ENCODE assay signal across 37 cellular contexts in genomic region chr10:133042816-133043215, GRCh38. TPM values are rescaled to one million over a fixed set of nuclear protein-coding genes. Genes with fewer than 3 reads are reported as not detected.
"Had no signal": no experiment of that assay in that cellular context is flagged by ENCODE, and none has a peak within 500 bp of the region (broad histone marks: within the 10 kb centered on the region; RNA-seq: fewer than 3 reads in every experiment).

No MANE protein-coding gene starts in this region.

- H3K27ac ChIP-seq: adrenal gland, ascending aorta, body of pancreas, brain microvascular endothelial cell, breast epithelium, cardiac muscle cell had no signal

- H3K4me3 ChIP-seq: adrenal gland, ascending aorta, body of pancreas, breast epithelium, cardiac muscle cell had no signal

- H3K4me1 ChIP-seq: adrenal gland, ascending aorta, breast epithelium had no signal

- H3K27me3 ChIP-seq: ascending aorta, brain microvascular endothelial cell, cardiac muscle cell had no signal

- H3K36me3 ChIP-seq: adrenal gland, ascending aorta, brain microvascular endothelial cell, breast epithelium, cardiac muscle cell had no signal

- DNase-seq: activated effector memory CD4-positive, alpha-beta T cell treated with anti-CD3 and anti-CD28 coated beads, Interleukin-2, amount 50 U/mL, for 16 hours; activated effector memory CD4-positive, alpha-beta T cell treated with Interleukin-2 at 50 U/mL for 16 hours; activated gamma-delta T cell; activated gamma-delta T cell treated with Interleukin-2 at 50 U/mL for 16 hours; activated naive CD4-positive, alpha-beta T cell; activated naive CD4-positive, alpha-beta T cell treated with anti-CD3 and anti-CD28 coated beads for 36 hours; activated naive CD4-positive, alpha-beta T cell treated with anti-CD3 and anti-CD28 coated beads, Interleukin-2, amount 10 ng/mL, durations not matched to agents 7 days and 5 days; activated naive CD4-positive, alpha-beta T cell treated with anti-CD3 and anti-CD28 coated beads, Interleukin-2, amount 50 U/mL, for 16 hours; activated naive CD4-positive, alpha-beta T cell treated with Interleukin-2 at 50 U/mL for 16 hours; activated naive CD8-positive, alpha-beta T cell treated with anti-CD3 and anti-CD28 coated beads for 36 hours; activated naive CD8-positive, alpha-beta T cell treated with anti-CD3 and anti-CD28 coated beads, Interleukin-2, amount 10 ng/mL, durations not matched to agents 7 days and 5 days; activated naive CD8-positive, alpha-beta T cell treated with anti-CD3 and anti-CD28 coated beads, Interleukin-2, amount 50 U/mL, for 24 hours; activated T-cell treated with anti-CD3 and anti-CD28 coated beads, Interleukin-2, amount 50 U/mL, for 1 hour; activated T-cell treated with anti-CD3 and anti-CD28 coated beads, Interleukin-2, amount 50 U/mL, for 24 hours; activated T-cell treated with anti-CD3 and anti-CD28 coated beads, Interleukin-2, amount 50 U/mL, for 4 hours; activated T-cell treated with anti-CD3 and anti-CD28 coated beads, Interleukin-2, amount 50 U/mL, for 48 hours; activated T-cell treated with anti-CD3 and anti-CD28 coated beads, Interleukin-2, amount 50 U/mL, for 72 hours; adrenal gland; amniotic stem cell; amygdala; anterior cingulate cortex; aorta; body of pancreas; brain microvascular endothelial cell; caudate nucleus; central memory CD4-positive, alpha-beta T cell; cerebellar nuclear complex had no signal

- ATAC-seq: activated naive CD4-positive, alpha-beta T cell treated with anti-CD3 and anti-CD28 coated beads, Interleukin-2, amount 50 U/mL, for 72 hours; activated T-cell treated with anti-CD3 and anti-CD28 coated beads, Interleukin-2, amount 50 U/mL, for 4 hours; activated T-cell treated with anti-CD3 and anti-CD28 coated beads, Interleukin-2, amount 50 U/mL, for 72 hours; body of pancreas had no signal

- H3K9me3 ChIP-seq: adrenal gland, ascending aorta, body of pancreas, breast epithelium had no signal

RNA-seq across cellular contexts. Expression of gene ADGRA1, which starts 44.9 kb away (rescaled TPM):
- total RNA-seq: activated naive CD4-positive, alpha-beta T cell treated with anti-CD3 and anti-CD28 coated beads for 36 hours; activated naive CD4-positive, alpha-beta T cell treated with anti-CD3 and anti-CD28 coated beads, Interleukin-2, amount 50 U/mL, for 72 hours; activated naive CD8-positive, alpha-beta T cell treated with anti-CD3 and anti-CD28 coated beads for 36 hours; activated naive CD8-positive, alpha-beta T cell treated with anti-CD3 and anti-CD28 coated beads, Interleukin-2, amount 10 ng/mL, durations not matched to agents 7 days and 5 days; activated T-cell treated with anti-CD3 and anti-CD28 coated beads, Interleukin-2, amount 50 U/mL, for 4 hours; activated T-cell treated with anti-CD3 and anti-CD28 coated beads, Interleukin-2, amount 50 U/mL, for 72 hours; activated T-helper 1 cell treated with anti-CD3 and anti-CD28 coated beads, Interleukin-12 subunit alpha, Interleukin-12 subunit beta, Interleukin-2, Interleukin-4 antibody, amounts not matched to agents 30 ng/mL and 10 ng/mL and 1 ng/mL, durations not matched to agents 14 hours and 24 hours and 36 hours; activated T-helper 17 cell treated with anti-CD3 and anti-CD28 coated beads, Interleukin-2, amount 50 U/mL, for 72 hours; activated T-helper 2 cell treated with anti-CD3 and anti-CD28 coated beads, Interferon-gamma antibody, Interleukin-2, Interleukin-4, amounts not matched to agents 10 μg/mL and 5 μg/mL and 100 μg/mL, durations not matched to agents 14 hours and 24 hours and 36 hours; aorta; ascending aorta; astrocyte; bronchial epithelial cell; chondrocyte had no signal
